ENCODE assay signal across 16 cellular contexts in genomic region chr16:24825696-24826095, GRCh38. TPM values are rescaled to one million over a fixed set of nuclear protein-coding genes. Genes with fewer than 3 reads are reported as not detected.
DNase-seq lines count a peak whose midpoint lies in the region; ATAC-seq, FAIRE-seq and TF ChIP-seq lines count a peak whose summit lies in the region.
"Had no signal": no experiment of that assay in that cellular context is flagged by ENCODE, and none has a peak within 500 bp of the region (broad histone marks: within the 10 kb centered on the region; RNA-seq: fewer than 3 reads in every experiment).

No MANE protein-coding gene starts in this region.

- H3K36me3 ChIP-seq in bronchial epithelial cell (ENCODE audit: control insufficient read depth, insufficient read depth, low read length), result peaks cover 14% of the 10 kb centered on the region
- H3K36me3 ChIP-seq in left lung, result peaks cover 10 to 79% of the 10 kb centered on the region in 2 donors
- H3K36me3 ChIP-seq in MM.1S (replicated peaks; ENCODE audit: insufficient read depth, low read length), result no peaks in the 10 kb centered on the region; the same call in none of the 2 replicates

- intact Hi-C loops in left lung (cut with DNase I), result no loop called here

- peak; percentile 60 for ATAC-seq in left lung
- ATAC-seq in GM19397 (IDR thresholded peaks at IDR 0.05; ENCODE audit: unreplicated experiment), result no peak
- ATAC-seq: PC-3 had no signal

- H3K9me3 ChIP-seq in left lung, result no peaks in the 10 kb centered on the region
- no peaks in the 10 kb centered on the region for H3K9me3 ChIP-seq in MM.1S (replicated peaks; ENCODE audit: insufficient read depth, low read length)

- H3K4me2 ChIP-seq in MM.1S (ENCODE audit: low read depth, low read length), result no peak overlapping the region

- H4K20me1 ChIP-seq in MM.1S (ENCODE audit: insufficient read depth, low read length), result no peaks in the 10 kb centered on the region

- H3K9me2 ChIP-seq in MM.1S (replicated peaks; ENCODE audit: insufficient read depth, low read length), result no peaks in the 10 kb centered on the region

- H3K27me3 ChIP-seq in bronchial epithelial cell (ENCODE audit: control insufficient read depth, insufficient read depth, low read length), result no peaks in the 10 kb centered on the region
- H3K27me3 ChIP-seq in left lung, result no peaks in the 10 kb centered on the region
- H3K27me3 ChIP-seq in MM.1S (replicated peaks; ENCODE audit: insufficient read depth, low read length), result no peaks in the 10 kb centered on the region

- H3K4me3 ChIP-seq in bronchial epithelial cell (ENCODE audit: low read depth, low read length) (no peak overlapping the region), left lung (no peak overlapping the region), MM.1S (ENCODE audit: low read length) (no peak overlapping the region)

- FAIRE-seq in bronchial epithelial cell (lab: Jason Lieb, UNC), result no peak
- FAIRE-seq: A204.1 had no signal

- TF ChIP-seq CTCF in bronchial epithelial cell (IDR thresholded peaks at IDR 0.05; ENCODE audit: insufficient read depth, low read length, severe bottlenecking) (no peak), left lung (IDR thresholded peaks at IDR 0.05) (no peak), MM.1S (IDR thresholded peaks at IDR 0.05; ENCODE audit: low read length) (no peak)

- no peak overlapping the region for H3K9ac ChIP-seq in MM.1S (ENCODE audit: low read length)

- H2AFZ ChIP-seq in MM.1S (ENCODE audit: low read length), result no peak overlapping the region

- no peaks in the 10 kb centered on the region for H3K79me2 ChIP-seq in MM.1S (ENCODE audit: low read length)

- H3K27ac ChIP-seq in left lung (no peak overlapping the region), MM.1S (ENCODE audit: low read length) (no peak overlapping the region)

- H3F3A ChIP-seq in MM.1S (ENCODE audit: insufficient read depth, low read length), result no peaks in the 10 kb centered on the region

- peak; percentile 53 for DNase-seq in activated CD8-positive, alpha-beta memory T cell treated with anti-CD3 and anti-CD28 coated beads for 24 hours
- no peak for DNase-seq in activated CD8-positive, alpha-beta memory T cell treated with anti-CD3 and anti-CD28 coated beads, Interleukin-2, amount 50 U/mL, for 48 hours
- peak; percentile 76 for DNase-seq in NCI-H345 (lab: John Stamatoyannopoulos, UW)
- peak; percentile 91 for DNase-seq in bronchial epithelial cell (ENCODE audit: low read depth)
- no peak for DNase-seq in left lung
- no peak for DNase-seq in inferior parietal cortex (ENCODE audit: extremely low spot score)
- DNase-seq in MM.1S, result no peak
- DNase-seq: C1 segment of cervical spinal cord; DMS153; HCEC 1CT; Kasumi-1; NCI-H526; NK-92 treated with Interleukin-12 subunit alpha and Interleukin-12 subunit beta, amount 100 ng/mL, for 24 hours; PC-3 had no signal

- H3K4me1 ChIP-seq in left lung (no peaks in the 10 kb centered on the region), MM.1S (ENCODE audit: low read length) (no peaks in the 10 kb centered on the region)

RNA-seq across cellular contexts. Expression of gene SLC5A11, which starts 20.1 kb away (rescaled TPM):
- not detected in 2 replicates for total RNA-seq in bronchial epithelial cell
- under 1 TPM in 1 of 2 donors, not detected in 1; 0.10 TPM for total RNA-seq in left lung

Comparison
In these comparisons a context has a peak if more than half of its experiments do, and no peak if none do; other contexts are left out.
1. DNase-seq: peak in activated CD8-positive, alpha-beta memory T cell treated with anti-CD3 and anti-CD28 coated beads for 24 hours (single experiment), NCI-H345 (single experiment) and bronchial epithelial cell (single experiment); none in activated CD8-positive, alpha-beta memory T cell treated with anti-CD3 and anti-CD28 coated beads, Interleukin-2, amount 50 U/mL, for 48 hours (single experiment), left lung (0 of 2), inferior parietal cortex (single experiment) and MM.1S (single experiment).